ENCODE assay signal across 8 cellular contexts in genomic region chr12:31251707-31252611, GRCh38.
DNase-seq lines count a peak whose midpoint lies in the region; ATAC-seq, FAIRE-seq and TF ChIP-seq lines count a peak whose summit lies in the region.
"Not testable (repeated sequence)": the region's sequence is repeated elsewhere in the genome, so short reads cannot be mapped to it uniquely, and the experiment has no call there.

No MANE protein-coding gene starts in this region.

- POLR2A ChIA-PET in GM10248 (lab: Yijun Ruan, JAX); T-cell (lab: Charles Lee): not testable (repeated sequence)

- DNase-seq in AG09319 (ENCODE audit: extremely low read depth, low read depth); GM10248 (ENCODE audit: extremely low spot score); activated naive CD4-positive, alpha-beta T cell treated with anti-CD3 and anti-CD28 coated beads, Interleukin-2, amount 10 ng/mL, durations not matched to agents 7 days and 5 days; memory B cell (ENCODE audit: low spot score in 2 of 2): not testable (repeated sequence)
- DNase-seq in NCI-H1105 treated with DMSO at 0.1 percent for 48 hours (lab: John Stamatoyannopoulos, UW), result peak; percentile 27
- peak in 2 of 34 experiments; percentile 5 to 13 for DNase-seq in T-cell
- peak; percentile 32 for DNase-seq in stimulated activated CD8-positive, alpha-beta memory T cell treated with anti-CD3 and anti-CD28 coated beads, Interleukin-4, amount 100 ng/mL, for 48 hours

- FAIRE-seq in endometrium (lab: Jason Lieb, UNC), result peak; percentile 92

- not testable (repeated sequence) for ATAC-seq in T-cell (replicated peaks in 1 of 4); memory B cell (ENCODE audit: low read depth)

- H3K4me3 Mint-ChIP-seq in T-cell (peak overlapping the region; percentile 42 to 63 (median 50)), memory B cell (peak overlapping the region; percentile 85)
- H3K4me3 Mint-ChIP-seq in activated naive CD4-positive, alpha-beta T cell treated with anti-CD3 and anti-CD28 coated beads, Interleukin-2, amount 10 ng/mL, durations not matched to agents 7 days and 5 days, result peak overlapping the region; percentile 14

- H3K27ac Mint-ChIP-seq in T-cell; activated naive CD4-positive, alpha-beta T cell treated with anti-CD3 and anti-CD28 coated beads, Interleukin-2, amount 10 ng/mL, durations not matched to agents 7 days and 5 days; memory B cell: not testable (repeated sequence)

- H3K27me3 Mint-ChIP-seq in T-cell, memory B cell: not testable (repeated sequence)
- H3K27me3 Mint-ChIP-seq in activated naive CD4-positive, alpha-beta T cell treated with anti-CD3 and anti-CD28 coated beads, Interleukin-2, amount 10 ng/mL, durations not matched to agents 7 days and 5 days, result peaks cover 17% of the 10 kb centered on the region

- peak; percentile 10 for TF ChIP-seq CTCF in AG09319 (IDR thresholded peaks at IDR 0.05; ENCODE audit: low read depth, low read length)
- TF ChIP-seq CTCF in GM10248 (IDR thresholded peaks at IDR 0.05; ENCODE audit: control extremely low read depth, extremely low read depth, low read depth, missing control alignments), result peak; percentile 18

- H3K36me3 Mint-ChIP-seq in T-cell; activated naive CD4-positive, alpha-beta T cell treated with anti-CD3 and anti-CD28 coated beads, Interleukin-2, amount 10 ng/mL, durations not matched to agents 7 days and 5 days; memory B cell: not testable (repeated sequence)

- H3K4me1 Mint-ChIP-seq in T-cell; activated naive CD4-positive, alpha-beta T cell treated with anti-CD3 and anti-CD28 coated beads, Interleukin-2, amount 10 ng/mL, durations not matched to agents 7 days and 5 days; memory B cell: not testable (repeated sequence)

- H3K9me3 Mint-ChIP-seq in T-cell; activated naive CD4-positive, alpha-beta T cell treated with anti-CD3 and anti-CD28 coated beads, Interleukin-2, amount 10 ng/mL, durations not matched to agents 7 days and 5 days; memory B cell: not testable (repeated sequence)

- CTCF ChIA-PET in GM10248 (lab: Yijun Ruan, JAX) (interaction anchor here (0.6 to 3.1 kb wide), 20 partner anchors 9 to 400 kb away, joined by 3 to 42 read pairs (median 4); no protein-coding TSS in a partner anchor), T-cell (lab: Charles Lee) (interaction anchor here (0.6 to 3.9 kb wide), 7 partner anchors 9 to 115 kb away, joined by 3 to 26 read pairs (median 5); no protein-coding TSS in a partner anchor)
- CTCF ChIA-PET in activated naive CD4-positive, alpha-beta T cell treated with anti-CD3 and anti-CD28 coated beads, Interleukin-2, amount 10 ng/mL, durations not matched to agents 7 days and 5 days (lab: Charles Lee), result interaction anchor here (0.8 to 2.8 kb wide), 12 partner anchors 10 to 406 kb away, joined by 3 to 22 read pairs (median 4); no protein-coding TSS in a partner anchor

Comparison
In these comparisons a context has a peak if more than half of its experiments do, and no peak if none do; other contexts are left out.
1. H3K4me3 Mint-ChIP-seq: peak in every context shown above with its lines; median percentile 85 in memory B cell; 50 in T-cell; 14 in activated naive CD4-positive, alpha-beta T cell treated with anti-CD3 and anti-CD28 coated beads, Interleukin-2, amount 10 ng/mL, durations not matched to agents 7 days and 5 days.